In the genomic region with DNA sequence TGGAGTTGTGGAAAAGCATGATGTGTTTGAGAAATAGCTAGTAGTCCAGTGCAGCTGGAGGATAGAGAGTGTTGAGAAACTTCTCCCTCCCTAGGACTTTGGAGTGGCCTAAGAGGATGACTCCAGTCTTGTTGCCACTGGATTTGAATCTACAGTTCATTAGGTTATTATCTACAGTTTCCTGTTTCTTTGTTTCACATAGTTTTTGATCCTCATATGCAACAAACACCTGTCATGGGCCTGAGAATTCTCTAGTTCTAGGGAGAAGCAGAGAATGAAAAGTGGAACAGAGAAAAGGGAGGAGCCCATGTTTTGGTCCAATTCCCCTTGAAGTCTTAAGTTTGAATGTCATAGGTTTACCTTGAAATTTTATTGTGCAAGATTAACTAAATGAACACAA, we compare ENCODE assay signal across 11 cellular contexts.
DNase-seq lines count a peak whose midpoint lies in the region; ATAC-seq and TF ChIP-seq lines count a peak whose summit lies in the region.
"Had no signal": no experiment of that assay in that cellular context is flagged by ENCODE, and none has a peak within 500 bp of the region (broad histone marks: within the 10 kb centered on the region; RNA-seq: fewer than 3 reads in every experiment).

No MANE protein-coding gene starts in this region.

- TF ChIP-seq CTCF in GM12864 (IDR thresholded peaks at IDR 0.05; ENCODE audit: low read depth, low read length, missing control alignments) (no peak), left ventricle myocardium inferior (IDR thresholded peaks at IDR 0.05; ENCODE audit: borderline replicate concordance) (no peak)

- DNase-seq in GM12864 (ENCODE audit: low read depth): peak; percentile 75
- DNase-seq in NCI-H748 (lab: John Stamatoyannopoulos, UW; ENCODE audit: unreplicated experiment): no peak
- DNase-seq in left ventricle myocardium inferior: no peak
- DNase-seq in HCEC 1CT: no peak
- DNase-seq in NCI-H2171 (lab: John Stamatoyannopoulos, UW): no peak
- DNase-seq: activated CD4-positive, alpha-beta T cell treated with anti-CD3 and anti-CD28 coated beads for 36 hours; NCI-H524 treated with DMSO at 0.1 percent for 48 hours had no signal

- no peak overlapping the region for H3K4me3 ChIP-seq in GM12864 (ENCODE audit: low read depth, low read length)
- no peak overlapping the region for H3K4me3 ChIP-seq in left ventricle myocardium inferior
- H3K4me3 ChIP-seq: A549 had no signal

- no peaks in the 10 kb centered on the region for H3K4me1 ChIP-seq in left ventricle myocardium inferior
- H3K4me1 ChIP-seq: A549 had no signal

- no peaks in the 10 kb centered on the region for H3K9me3 ChIP-seq in left ventricle myocardium inferior (replicated peaks)
- H3K9me3 ChIP-seq: A549 had no signal

- intact Hi-C loops in left ventricle myocardium inferior (cut with micrococcal nuclease): no loop called here

- peak; percentile 87 for ATAC-seq in GM19395 (IDR thresholded peaks at IDR 0.05; ENCODE audit: unreplicated experiment)
- ATAC-seq in HG02759 (IDR thresholded peaks at IDR 0.05; ENCODE audit: unreplicated experiment): peak; percentile 86
- ATAC-seq in HG03442 (IDR thresholded peaks at IDR 0.05; ENCODE audit: unreplicated experiment): peak; percentile 76
- ATAC-seq: A549; activated CD4-positive, alpha-beta T cell treated with anti-CD3 and anti-CD28 coated beads for 36 hours had no signal

- H3K36me3 ChIP-seq in left ventricle myocardium inferior: no peaks in the 10 kb centered on the region

- H3K27ac ChIP-seq in left ventricle myocardium inferior (replicated peaks): no peak overlapping the region
- H3K27ac ChIP-seq: A549 had no signal

- H3K27me3 ChIP-seq in left ventricle myocardium inferior (ENCODE audit: low read depth): no peaks in the 10 kb centered on the region
